Comparison of ENCODE assay signal across 9 cellular contexts in genomic region chr3:114624047-114624445, GRCh38.
A peak's percentile ranks its signal among the peaks of the same experiment; 100 is the strongest.
DNase-seq lines count a peak whose midpoint lies in the region; ATAC-seq and TF ChIP-seq lines count a peak whose summit lies in the region.
"Had no signal": no experiment of that assay in that cellular context is flagged by ENCODE, and none has a peak within 500 bp of the region (broad histone marks: within the 10 kb centered on the region; RNA-seq: fewer than 3 reads in every experiment).

No MANE protein-coding gene starts in this region.

- peaks cover 4% of the 10 kb centered on the region for H3K27me3 Mint-ChIP-seq in neural progenitor cell (ENCODE audit: insufficient read depth, low read depth)

- H3K27ac Mint-ChIP-seq in neural progenitor cell: peak overlapping the region; percentile 97
- H3K27ac Mint-ChIP-seq: immature natural killer cell had no signal

- TF ChIP-seq CTCF in PC-9 (conservative IDR thresholded peaks at IDR 0.05) (no peak), fibroblast of the aortic adventitia (IDR thresholded peaks at IDR 0.05; ENCODE audit: insufficient read depth, low read length) (no peak), neural progenitor cell (IDR thresholded peaks at IDR 0.05) (no peak), GM20000 (IDR thresholded peaks at IDR 0.05; ENCODE audit: extremely low read depth, missing control alignments) (no peak)

- DNase-seq in ACHN (peak; percentile 39), PC-9 (peak; percentile 9 to 43), fibroblast of the aortic adventitia (ENCODE audit: low read depth) (peak; percentile 69), neural progenitor cell (ENCODE audit: low spot score) (no peak), GM20000 (ENCODE audit: low spot score) (no peak)
- DNase-seq in NK-92 treated with Interleukin-12 subunit alpha and Interleukin-12 subunit beta, amount 100 ng/mL, for 24 hours (lab: John Stamatoyannopoulos, UW): no peak
- DNase-seq: immature natural killer cell had no signal

- POLR2A ChIA-PET in PC-9 (lab: Charles Lee; ENCODE audit: unreplicated experiment): interaction anchor here (0.5 to 0.6 kb wide), 2 partner anchors 112 to 243 kb away, joined by 3 to 9 read pairs; no protein-coding TSS in a partner anchor

- CTCF ChIA-PET in PC-9 (lab: Charles Lee): interaction anchor here (1.0 kb wide), 1 partner anchor 96 kb away, joined by 3 read pairs; no protein-coding TSS in a partner anchor

- no peaks in the 10 kb centered on the region for H3K9me2 ChIP-seq in PC-9 (ENCODE audit: insufficient read depth)

- H3K79me2 ChIP-seq in PC-9 (ENCODE audit: low read depth) (peaks cover 33% of the 10 kb centered on the region), neural progenitor cell (ENCODE audit: low read depth) (no peaks in the 10 kb centered on the region)

- H3K36me3 ChIP-seq in PC-9 (ENCODE audit: low read depth): no peaks in the 10 kb centered on the region
- H3K36me3 ChIP-seq in neural progenitor cell: no peaks in the 10 kb centered on the region

- H3K4me3 Mint-ChIP-seq in neural progenitor cell: no peak overlapping the region
- H3K4me3 Mint-ChIP-seq: immature natural killer cell had no signal

- no peaks in the 10 kb centered on the region for H3K36me3 Mint-ChIP-seq in neural progenitor cell

- ATAC-seq in GM18907 (IDR thresholded peaks at IDR 0.05; ENCODE audit: unreplicated experiment) (no peak), HG02759 (IDR thresholded peaks at IDR 0.05; ENCODE audit: unreplicated experiment) (no peak)

- H3K9me3 Mint-ChIP-seq in neural progenitor cell: no peaks in the 10 kb centered on the region
- H3K9me3 Mint-ChIP-seq: immature natural killer cell had no signal

- H3K9ac ChIP-seq in neural progenitor cell: no peak overlapping the region

- peak overlapping the region; percentile 85 for H2AFZ ChIP-seq in PC-9
- no peak overlapping the region for H2AFZ ChIP-seq in neural progenitor cell (replicated peaks)

- H3K9me3 ChIP-seq in PC-9 (ENCODE audit: insufficient read depth, low read depth) (no peaks in the 10 kb centered on the region), neural progenitor cell (ENCODE audit: low read depth) (no peaks in the 10 kb centered on the region)

- H3K27me3 ChIP-seq in PC-9 (ENCODE audit: insufficient read depth, low read depth) (no peaks in the 10 kb centered on the region), neural progenitor cell (no peaks in the 10 kb centered on the region)

- in situ Hi-C loops in ACHN (cut with HindIII; ENCODE audit: low pct_ligation_motif_present, low pct_unique_long_range_greater_than_20kb, low sequenced_read_pairs): no loop called here

- peaks cover 22% of the 10 kb centered on the region for H3K4me1 Mint-ChIP-seq in neural progenitor cell

- peaks cover 35% of the 10 kb centered on the region for H3K4me1 ChIP-seq in PC-9 (replicated peaks; ENCODE audit: insufficient read depth)
- no peaks in the 10 kb centered on the region for H3K4me1 ChIP-seq in neural progenitor cell

- H3K4me2 ChIP-seq in PC-9 (peak overlapping the region; percentile 98), neural progenitor cell (no peak overlapping the region)

- peak overlapping the region; percentile 75 for H3K4me3 ChIP-seq in PC-9
- peak overlapping the region; percentile 70 for H3K4me3 ChIP-seq in fibroblast of the aortic adventitia (ENCODE audit: low read depth, low read length)
- no peak overlapping the region for H3K4me3 ChIP-seq in neural progenitor cell

- H3K27ac ChIP-seq in PC-9 (peak overlapping the region; percentile 90), neural progenitor cell (no peak overlapping the region)

- BruUV-seq in PC-9 (replicated peaks; lab: Mats Ljungman, UMichigan): no TSS peak

- H4K20me1 ChIP-seq in PC-9 (ENCODE audit: insufficient read depth) (no peaks in the 10 kb centered on the region), neural progenitor cell (ENCODE audit: low read depth) (no peaks in the 10 kb centered on the region)

- intact Hi-C loops in PC-9 (cut with micrococcal nuclease; ENCODE audit: unreplicated experiment): loop anchor here (2.0 to 10.0 kb wide), 3 partner anchors 72 to 1161 kb away; no protein-coding TSS in a partner anchor

- peaks cover 4% of the 10 kb centered on the region; the same call in 1 of the 2 replicates for H3F3A ChIP-seq in PC-9 (ENCODE audit: insufficient read depth, low read depth)
- no peaks in the 10 kb centered on the region for H3F3A ChIP-seq in neural progenitor cell (ENCODE audit: low read depth)

Comparison
In these comparisons a context has a peak if more than half of its experiments do, and no peak if none do; other contexts are left out.
1. DNase-seq: peak in ACHN (single experiment), PC-9 (2 of 2) and fibroblast of the aortic adventitia (single experiment); none in neural progenitor cell (single experiment), NK-92 treated with Interleukin-12 subunit alpha and Interleukin-12 subunit beta, amount 100 ng/mL, for 24 hours (single experiment) and GM20000 (single experiment).